19 cellular contexts compared by ENCODE assay signal in the genomic region with DNA sequence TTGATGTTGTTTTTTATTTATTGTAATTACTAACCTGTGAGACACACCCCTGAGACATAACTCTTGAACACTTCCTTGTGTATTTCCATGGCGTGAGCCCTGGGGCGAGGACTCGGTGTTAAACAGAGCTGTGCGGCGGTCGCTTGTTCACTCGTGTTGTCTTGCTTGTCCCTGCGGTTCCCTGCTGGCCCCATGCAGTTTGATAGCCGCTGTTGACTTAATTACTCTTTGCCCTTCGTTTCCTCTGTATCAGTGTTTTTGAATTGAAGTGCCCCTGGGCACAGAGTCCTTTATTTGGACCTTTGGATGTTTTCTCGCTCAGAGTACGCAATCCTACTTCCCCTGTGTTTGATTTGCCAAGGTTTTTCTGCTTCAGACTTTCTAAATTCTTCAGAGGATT. TPM values are rescaled to one million over a fixed set of nuclear protein-coding genes. Genes with fewer than 3 reads are reported as not detected.
DNase-seq lines count a peak whose midpoint lies in the region; ATAC-seq, FAIRE-seq and TF ChIP-seq lines count a peak whose summit lies in the region.
"Had no signal": no experiment of that assay in that cellular context is flagged by ENCODE, and none has a peak within 500 bp of the region (broad histone marks: within the 10 kb centered on the region; RNA-seq: fewer than 3 reads in every experiment).

No MANE protein-coding gene starts in this region.

- H3K27me3 ChIP-seq in ascending aorta (no peaks in the 10 kb centered on the region), small intestine (ENCODE audit: control insufficient read depth in 2 of 2, insufficient read depth in 2 of 2, low read length in 2 of 2) (no peaks in the 10 kb centered on the region)
- H3K27me3 ChIP-seq: gastrocnemius medialis, SJCRH30 had no signal

- H3K36me3 ChIP-seq in ascending aorta, result no peaks in the 10 kb centered on the region
- peaks cover 0 to 2% of the 10 kb centered on the region in 2 donors for H3K36me3 ChIP-seq in small intestine (ENCODE audit: control insufficient read depth in 2 of 2, insufficient read depth in 2 of 2, low read length in 2 of 2)
- H3K36me3 ChIP-seq: gastrocnemius medialis had no signal

- H3K9me3 ChIP-seq in ascending aorta, result no peaks in the 10 kb centered on the region
- H3K9me3 ChIP-seq in small intestine (ENCODE audit: control insufficient read depth, low read depth), result no peaks in the 10 kb centered on the region
- H3K9me3 ChIP-seq: gastrocnemius medialis, SJCRH30 had no signal

- ATAC-seq in left lobe of liver (peak; percentile 78), GM18870 (IDR thresholded peaks at IDR 0.05; ENCODE audit: unreplicated experiment) (no peak), GM19395 (IDR thresholded peaks at IDR 0.05; ENCODE audit: unreplicated experiment) (no peak), GM19035 (IDR thresholded peaks at IDR 0.05; ENCODE audit: unreplicated experiment) (no peak)
- ATAC-seq: gastrocnemius medialis, sciatic nerve had no signal

- peak overlapping the region; percentile 43 to 72 for H3K27ac ChIP-seq in ascending aorta
- H3K27ac ChIP-seq in small intestine (ENCODE audit: low read depth in 1 of 2, low read length in 1 of 2), result peak overlapping the region; percentile 52 to 78
- H3K27ac ChIP-seq: epithelial cell of prostate, gastrocnemius medialis, SJCRH30 had no signal

- intact Hi-C loops in ascending aorta (cut with DNase I), result no loop called here

- peaks cover 3 to 24% of the 10 kb centered on the region in 2 donors for H3K4me1 ChIP-seq in ascending aorta
- no peaks in the 10 kb centered on the region for H3K4me1 ChIP-seq in small intestine (ENCODE audit: control insufficient read depth in 2 of 2, insufficient read depth in 1 of 2, low read depth in 1 of 2, low read length in 1 of 2)
- H3K4me1 ChIP-seq: gastrocnemius medialis had no signal

- H3K4me3 ChIP-seq in ascending aorta, result no peak overlapping the region
- no peak overlapping the region for H3K4me3 ChIP-seq in small intestine (ENCODE audit: low read depth in 1 of 2, low read length in 2 of 2)
- H3K4me3 ChIP-seq: gastrocnemius medialis, GM23338, K562, SJCRH30 had no signal

- WGBS in small intestine, 3 donors, result 19 to 68% (median 42%) methylated on average over 12 of the region's 12 CpGs

- DNase-seq in D341Med (ENCODE audit: low spot score) (peak; percentile 3), ascending aorta (ENCODE audit: low spot score in 2 of 2) (no peak), left lobe of liver (ENCODE audit: low spot score) (peak; percentile 88), small intestine (peak; percentile 96)
- no peak for DNase-seq in stimulated activated CD4-positive, alpha-beta T cell treated with anti-CD3 and anti-CD28 coated beads, Interleukin-4, amount 100 ng/mL, for 1 hour
- DNase-seq: activated CD4-positive, alpha-beta T cell treated with anti-CD3 and anti-CD28 coated beads for 1 hour; AML-193; gastrocnemius medialis; GDM1; NCI-H2081 treated with DMSO at 0.1 percent for 48 hours; NCI-H524; SJCRH30 had no signal

- TF ChIP-seq CTCF in ascending aorta (IDR thresholded peaks at IDR 0.05), result no peak

- no peak for FAIRE-seq in small intestine (lab: Jason Lieb, UNC)
- FAIRE-seq: K562 had no signal

RNA-seq across cellular contexts. Expression of a gene that starts 52.7 kb away (rescaled TPM):
- total RNA-seq in ascending aorta (87.8 TPM), left lobe of liver (12.4 TPM)
- polyA plus RNA-seq in small intestine, result 10 to 100 TPM; 17.7 to 23.0 (median 18.9) TPM

Comparison
In these comparisons a context has a peak if more than half of its experiments do, and no peak if none do; other contexts are left out.
1. DNase-seq: peak in D341Med (single experiment), left lobe of liver (single experiment) and small intestine (single experiment); none in ascending aorta (0 of 2) and stimulated activated CD4-positive, alpha-beta T cell treated with anti-CD3 and anti-CD28 coated beads, Interleukin-4, amount 100 ng/mL, for 1 hour (single experiment).